Comparison of ENCODE assay signal across 9 cellular contexts in the genomic region with DNA sequence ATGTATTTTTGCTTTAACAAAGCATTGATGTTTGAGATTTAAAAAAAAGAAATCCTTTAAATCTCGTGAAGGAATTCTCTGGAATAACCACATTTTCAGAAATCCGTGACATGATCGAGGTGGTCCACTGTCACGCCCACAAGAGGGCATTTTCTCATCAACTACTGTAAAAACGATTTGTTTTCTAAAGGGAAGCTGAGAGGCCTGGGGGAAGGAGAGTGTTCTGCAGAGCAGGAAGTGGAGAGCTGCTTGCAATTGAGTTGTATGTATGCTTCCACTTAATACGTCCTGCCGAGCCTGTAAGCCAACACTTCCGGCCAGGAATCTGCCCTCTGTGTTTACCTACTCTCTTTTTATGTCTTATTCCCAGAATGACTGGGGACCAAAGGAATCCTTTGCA. TPM values are rescaled to one million over a fixed set of nuclear protein-coding genes. Genes with fewer than 3 reads are reported as not detected.
DNase-seq lines count a peak whose midpoint lies in the region; ATAC-seq and TF ChIP-seq lines count a peak whose summit lies in the region.
"Had no signal": no experiment of that assay in that cellular context is flagged by ENCODE, and none has a peak within 500 bp of the region (broad histone marks: within the 10 kb centered on the region; RNA-seq: fewer than 3 reads in every experiment).

No MANE protein-coding gene starts in this region.

- no peak overlapping the region for H3K27ac ChIP-seq in thoracic aorta

- peaks cover 8 to 14% of the 10 kb centered on the region in 2 donors for H3K4me1 ChIP-seq in thoracic aorta (ENCODE audit: control insufficient read depth in 1 of 2, low read depth in 2 of 2)

- H3K4me3 ChIP-seq in astrocyte of the spinal cord (ENCODE audit: low read depth, low read length): no peak overlapping the region
- H3K4me3 ChIP-seq in thoracic aorta: peak overlapping the region; percentile 17

- in situ Hi-C loops in astrocyte of the spinal cord (cut with HindIII; ENCODE audit: low sequenced_read_pairs): no loop called here

- ATAC-seq in GM18861 (IDR thresholded peaks at IDR 0.05; ENCODE audit: unreplicated experiment): peak; percentile 71
- ATAC-seq in HG03103 (IDR thresholded peaks at IDR 0.05; ENCODE audit: low read depth, unreplicated experiment): peak; percentile 76
- no peak for ATAC-seq in thoracic aorta (ENCODE audit: insufficient number of reproducible peaks, low FRiP score, low read depth)

- H3K27me3 ChIP-seq in thoracic aorta (replicated peaks; ENCODE audit: insufficient read depth): no peaks in the 10 kb centered on the region

- H3K9me3 ChIP-seq in thoracic aorta: no peaks in the 10 kb centered on the region

- TF ChIP-seq CTCF in astrocyte of the spinal cord (IDR thresholded peaks at IDR 0.05; ENCODE audit: low read depth, low read length) (peak; percentile 24), thoracic aorta (IDR thresholded peaks at IDR 0.05) (no peak)

- DNase-seq in AG20443 (ENCODE audit: low spot score): peak; percentile 61
- peak; percentile 79 for DNase-seq in NCI-H2227 treated with DMSO at 0.1 percent for 48 hours (lab: John Stamatoyannopoulos, UW)
- peak; percentile 85 for DNase-seq in astrocyte of the spinal cord (ENCODE audit: low read depth, low spot score)
- DNase-seq in inferior parietal cortex (ENCODE audit: extremely low spot score): peak; percentile 59
- no peak for DNase-seq in thoracic aorta (ENCODE audit: low spot score)
- no peak for DNase-seq in stimulated activated naive CD4-positive, alpha-beta T cell treated with Interleukin-2 at 50 U/mL for 16 hours (lab: John Stamatoyannopoulos, UW)
- DNase-seq: natural killer cell had no signal

- H3K36me3 ChIP-seq in thoracic aorta: no peaks in the 10 kb centered on the region

RNA-seq across cellular contexts. Expression of a gene that starts 19.4 kb away (rescaled TPM):
- total RNA-seq in thoracic aorta: 10 to 100 TPM; 18.5 to 24.4 TPM

Comparison
In these comparisons a context has a peak if more than half of its experiments do, and no peak if none do; other contexts are left out.
1. DNase-seq: peak in AG20443 (single experiment), NCI-H2227 treated with DMSO at 0.1 percent for 48 hours (single experiment), astrocyte of the spinal cord (single experiment) and inferior parietal cortex (single experiment); none in thoracic aorta (single experiment) and stimulated activated naive CD4-positive, alpha-beta T cell treated with Interleukin-2 at 50 U/mL for 16 hours (single experiment).